1 cellular context compared by ENCODE assay signal in genomic region chr20:31819083-31819784, GRCh38.
TF ChIP-seq lines count a peak whose summit lies in the region.

Gene MYLK2 (plus strand): TSS chr20:31819356. CDS start chr20:31819581, 225 bp downstream.

TF ChIP-seq in HepG2, 621 proteins besides CTCF, POLR2A, EP300 and RAD21:
- 0 out of 2 replicates have a peak, but pooled peaks have one; percentile 15 for TF ChIP-seq ZNF687 (CRISPR knock-in tag; IDR thresholded peaks at IDR 0.05)
- no peak for TF ChIP-seq ZIK1 (CRISPR knock-in tag; IDR thresholded peaks at IDR 0.05; ENCODE audit: borderline replicate concordance, low read depth)
- no peak for TF ChIP-seq THAP8 (CRISPR knock-in tag; IDR thresholded peaks at IDR 0.05; ENCODE audit: borderline replicate concordance)
- TF ChIP-seq ZMYM3 (CRISPR knock-in tag; IDR thresholded peaks at IDR 0.05) = 0 out of 2 replicates have a peak, but pooled peaks have one; percentile 48
